ENCODE assay signal across 8 cellular contexts in genomic region chr17:35586569-35587073, GRCh38. TPM values are rescaled to one million over a fixed set of nuclear protein-coding genes. Genes with fewer than 3 reads are reported as not detected.
A peak's percentile ranks its signal among the peaks of the same experiment; 100 is the strongest.
DNase-seq lines count a peak whose midpoint lies in the region; ATAC-seq, FAIRE-seq and TF ChIP-seq lines count a peak whose summit lies in the region.

No MANE protein-coding gene starts in this region.

- H3K4me1 ChIP-seq in A549, result peaks cover 32% of the 10 kb centered on the region

- no peak for TF ChIP-seq EP300 in A549 (IDR thresholded peaks at IDR 0.05)

- FAIRE-seq in A549 (lab: Jason Lieb, UNC), result peak; percentile 54

- H3K27me3 Mint-ChIP-seq in activated CD4-positive, alpha-beta memory T cell treated with anti-CD3 and anti-CD28 coated beads for 36 hours, result no peaks in the 10 kb centered on the region

- H3K4me1 Mint-ChIP-seq in activated CD4-positive, alpha-beta memory T cell treated with anti-CD3 and anti-CD28 coated beads for 36 hours (ENCODE audit: low read depth), result peaks cover 23% of the 10 kb centered on the region

- H3K9me3 Mint-ChIP-seq in activated CD4-positive, alpha-beta memory T cell treated with anti-CD3 and anti-CD28 coated beads for 36 hours, result no peaks in the 10 kb centered on the region

- no peak for ATAC-seq in A549
- ATAC-seq in left ventricle myocardium superior, result peak; percentile 10
- no peak for ATAC-seq in GM19397 (IDR thresholded peaks at IDR 0.05; ENCODE audit: unreplicated experiment)

- no peak for TF ChIP-seq RAD21 in A549 (conservative IDR thresholded peaks at IDR 0.05 in 1 of 2, IDR thresholded peaks at IDR 0.05 in 1 of 2)

- H3K4me3 ChIP-seq in A549 (peak overlapping the region; percentile 73), H7 (ENCODE audit: insufficient read depth, low read depth, low read length) (peak overlapping the region; percentile 85)

- H3K9me3 ChIP-seq in A549, result no peaks in the 10 kb centered on the region

- 21% methylated on average over 7 of the region's 7 CpGs for WGBS in A549 (ENCODE audit: missing lambda C conversion rate)

- no peak for TF ChIP-seq POLR2A in A549 (IDR thresholded peaks at IDR 0.05; ENCODE audit: low read length)

- H3K27me3 ChIP-seq in H7 (ENCODE audit: control insufficient read depth, insufficient read depth, low read length), result no peaks in the 10 kb centered on the region

- H3K27ac Mint-ChIP-seq in activated CD4-positive, alpha-beta memory T cell treated with anti-CD3 and anti-CD28 coated beads for 36 hours, result peak overlapping the region; percentile 97

- no peak for TF ChIP-seq CTCF in A549 (IDR thresholded peaks at IDR 0.05)

- peak overlapping the region; percentile 80 for H3K4me2 ChIP-seq in A549

- intact Hi-C loops in activated CD4-positive, alpha-beta memory T cell treated with anti-CD3 and anti-CD28 coated beads for 36 hours (cut with micrococcal nuclease), result loop anchor here (1.0 to 2.0 kb wide), 8 partner anchors 8 to 444 kb away; partner anchors contain the start of genes NLE1, PEX12, SLFN11 and TAF15
- intact Hi-C loops in left ventricle myocardium superior (cut with micrococcal nuclease), result no loop called here

- peak overlapping the region; percentile 93 for H3K4me3 Mint-ChIP-seq in activated CD4-positive, alpha-beta memory T cell treated with anti-CD3 and anti-CD28 coated beads for 36 hours

- no peaks in the 10 kb centered on the region for H3K36me3 ChIP-seq in H7 (replicated peaks; ENCODE audit: control insufficient read depth, insufficient read depth, low read length)

- peak overlapping the region; percentile 91 to 94 for H3K27ac ChIP-seq in A549

- CTCF ChIA-PET in A549 (lab: Yijun Ruan, JAX), result interaction anchor here (0.7 to 1.9 kb wide), 7 partner anchors 11 to 467 kb away, joined by 3 to 11 read pairs (median 4); partner anchors contain the start of gene RAD51D
- CTCF ChIA-PET in activated CD4-positive, alpha-beta memory T cell treated with anti-CD3 and anti-CD28 coated beads for 36 hours (lab: Charles Lee), result interaction anchor here (1.2 kb wide), 2 partner anchors 47 to 161 kb away, joined by 4 read pairs; no protein-coding TSS in a partner anchor

- no peak for DNase-seq in A549 (ENCODE audit: low read depth in 1 of 2, low spot score in 1 of 2)
- no peak for DNase-seq in H7
- no peak for DNase-seq in activated CD4-positive, alpha-beta memory T cell treated with anti-CD3 and anti-CD28 coated beads for 36 hours
- no peak for DNase-seq in left ventricle myocardium superior
- peak; percentile 33 for DNase-seq in stimulated activated CD8-positive, alpha-beta memory T cell treated with anti-CD3 and anti-CD28 coated beads, Interleukin-4, amount 100 ng/mL, for 48 hours
- DNase-seq in activated gamma-delta T cell (lab: John Stamatoyannopoulos, UW), result no peak
- DNase-seq in amygdala (lab: John Stamatoyannopoulos, UW), result no peak

- POLR2A ChIA-PET in A549 (lab: Yijun Ruan, JAX), result interaction anchor here (0.6 to 1.8 kb wide), 4 partner anchors 8 to 52 kb away, joined by 4 to 43 read pairs (median 9); partner anchors contain the start of gene PEX12
- POLR2A ChIA-PET in activated CD4-positive, alpha-beta memory T cell treated with anti-CD3 and anti-CD28 coated beads for 36 hours (lab: Charles Lee), result interaction anchor here (0.6 to 1.9 kb wide), 8 partner anchors 9 to 373 kb away, joined by 3 to 21 read pairs (median 3); partner anchors contain the start of genes PEX12, RASL10B and TAF15

- H3K36me3 Mint-ChIP-seq in activated CD4-positive, alpha-beta memory T cell treated with anti-CD3 and anti-CD28 coated beads for 36 hours, result peaks cover 2% of the 10 kb centered on the region

TF ChIP-seq in A549, 52 proteins besides CTCF, POLR2A, EP300 and RAD21:
- 0 out of 2 replicates have a peak, but pooled peaks have one; percentile 31 for TF ChIP-seq PHF8 (IDR thresholded peaks at IDR 0.05; ENCODE audit: borderline replicate concordance, low read depth)
- TF ChIP-seq ZSCAN20 (CRISPR knock-in tag; IDR thresholded peaks at IDR 0.05), result peak; percentile 15; the same call in 1 of the 2 replicates
- TF ChIP-seq NPAS2 (CRISPR knock-in tag; IDR thresholded peaks at IDR 0.05; ENCODE audit: borderline replicate concordance), result no peak

RNA-seq across cellular contexts. Expression of gene AP2B1, which starts 0.5 kb away (rescaled TPM):
- polyA plus RNA-seq in A549 (2011; rRNA removed) (278 and 309 TPM in 2 replicates), A549 (2017; fragmentation: RNase III; extraction: RNeasy Plus Mini Kit Qiagen cat#74134 plus additional on column Dnase treatment) (110 to 139 TPM (median 114 TPM) in 3 replicates)
- polyA plus RNA-seq in A549 (2012; cell fraction: cytosol; rRNA removed), result 83.4 and 99.0 TPM in 2 replicates
- polyA plus RNA-seq in A549 (2012; cell fraction: nucleus; rRNA removed), result 76.2 and 97.3 TPM in 2 replicates
- polyA minus RNA-seq in A549 (2011; rRNA and poly(A)+ RNA removed), result 339 and 362 TPM in 2 replicates
- 87.1 and 102 TPM in 2 replicates for total RNA-seq in H7 (2014; rRNA removed; shearing (Covaris generic))
- total RNA-seq in activated CD4-positive, alpha-beta memory T cell treated with anti-CD3 and anti-CD28 coated beads for 36 hours, result 100 to 1,000 TPM; 187 to 192 TPM
- total RNA-seq in left ventricle myocardium superior, result 119 TPM

RNA-seq across cellular contexts. Expression of gene PEX12, which starts 8.2 kb away (rescaled TPM):
- polyA plus RNA-seq in A549 (2011; rRNA removed), result 11.2 and 15.0 TPM in 2 replicates
- 2.6 and 2.9 TPM in 2 replicates for polyA plus RNA-seq in A549 (2012; cell fraction: cytosol; rRNA removed)
- polyA plus RNA-seq in A549 (2012; cell fraction: nucleus; rRNA removed), result 2.6 and 2.7 TPM in 2 replicates
- polyA plus RNA-seq in A549 (2017; fragmentation: RNase III; extraction: RNeasy Plus Mini Kit Qiagen cat#74134 plus additional on column Dnase treatment), result 4.3 to 4.7 TPM (median 4.6 TPM) in 3 replicates
- 10.3 and 10.9 TPM in 2 replicates for polyA minus RNA-seq in A549 (2011; rRNA and poly(A)+ RNA removed)
- 5.5 and 7.7 TPM in 2 replicates for total RNA-seq in H7 (2014; rRNA removed; shearing (Covaris generic))
- total RNA-seq in activated CD4-positive, alpha-beta memory T cell treated with anti-CD3 and anti-CD28 coated beads for 36 hours, result 1 to 10 TPM; 4.9 to 6.0 TPM
- total RNA-seq in left ventricle myocardium superior, result 7.9 TPM

RNA-seq across cellular contexts. Expression of gene SLFN14, which starts 26.0 kb away (rescaled TPM):
- polyA plus RNA-seq in A549 (2011; rRNA removed), result not detected in 2 replicates
- not detected in 2 replicates for polyA plus RNA-seq in A549 (2012; cell fraction: cytosol; rRNA removed)
- not detected in 2 replicates for polyA plus RNA-seq in A549 (2012; cell fraction: nucleus; rRNA removed)
- not detected in 3 replicates for polyA plus RNA-seq in A549 (2017; fragmentation: RNase III; extraction: RNeasy Plus Mini Kit Qiagen cat#74134 plus additional on column Dnase treatment)
- not detected in 2 replicates for polyA minus RNA-seq in A549 (2011; rRNA and poly(A)+ RNA removed)
- total RNA-seq in H7 (2014; rRNA removed; shearing (Covaris generic)), result not detected in 2 replicates
- not detected for total RNA-seq in activated CD4-positive, alpha-beta memory T cell treated with anti-CD3 and anti-CD28 coated beads for 36 hours
- not detected for total RNA-seq in left ventricle myocardium superior

RNA-seq across cellular contexts. Expression of gene SLFN12L, which starts 49.1 kb away (rescaled TPM):
- polyA plus RNA-seq in A549 (2011; rRNA removed) (not detected in 2 replicates), A549 (2017; fragmentation: RNase III; extraction: RNeasy Plus Mini Kit Qiagen cat#74134 plus additional on column Dnase treatment) (not detected in 3 replicates)
- polyA plus RNA-seq in A549 (2012; cell fraction: cytosol; rRNA removed), result not detected in 2 replicates
- not detected in 2 replicates for polyA plus RNA-seq in A549 (2012; cell fraction: nucleus; rRNA removed)
- polyA minus RNA-seq in A549 (2011; rRNA and poly(A)+ RNA removed), result 0.10 TPM in 1 of 2 replicates, not detected in the other
- not detected in 2 replicates for total RNA-seq in H7 (2014; rRNA removed; shearing (Covaris generic))
- 10 to 100 TPM; 34.5 to 39.0 TPM for total RNA-seq in activated CD4-positive, alpha-beta memory T cell treated with anti-CD3 and anti-CD28 coated beads for 36 hours
- total RNA-seq in left ventricle myocardium superior, result 0.32 TPM
